Comparison of ENCODE assay signal across 5 cellular contexts in the genomic region with DNA sequence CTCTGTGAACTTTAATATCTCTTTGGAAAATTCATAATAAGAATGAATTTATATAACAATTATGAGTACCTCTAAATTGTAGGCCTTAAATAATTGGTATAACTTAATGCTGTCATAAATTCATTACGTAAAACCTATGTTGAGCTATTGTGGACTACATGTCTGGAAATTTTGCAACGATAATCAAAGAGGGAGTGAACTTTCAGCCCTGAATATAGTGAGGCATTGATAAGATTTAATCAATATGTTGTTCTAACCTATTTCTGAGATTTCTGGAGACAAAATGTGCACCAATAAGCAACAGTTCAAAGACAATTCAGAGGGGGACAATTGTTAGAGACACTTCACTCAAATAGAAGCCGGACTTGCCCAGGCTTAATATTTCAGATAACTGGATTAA.
"Had no signal": no experiment of that assay in that cellular context is flagged by ENCODE, and none has a peak within 500 bp of the region (broad histone marks: within the 10 kb centered on the region; RNA-seq: fewer than 3 reads in every experiment).

No MANE protein-coding gene starts in this region.

- ATAC-seq: K562 had no signal

- DNase-seq: IMR-90, KBM-7 had no signal

- H3K27ac ChIP-seq: HL-60 had no signal

- H3K4me3 ChIP-seq: K562 had no signal

- FAIRE-seq: HTR-8/SVneo, K562 had no signal
